In genomic region chr6:128981716-128982115, GRCh38 we compare ENCODE assay signal across 19 cellular contexts.
"Had no signal": no experiment of that assay in that cellular context is flagged by ENCODE, and none has a peak within 500 bp of the region (broad histone marks: within the 10 kb centered on the region; RNA-seq: fewer than 3 reads in every experiment).

No MANE protein-coding gene starts in this region.

- DNase-seq: activated B cell treated with CpG ODN at 0.5 μM for 24 hours; activated CD4-positive, alpha-beta memory T cell treated with anti-CD3 and anti-CD28 coated beads, Interleukin-2, amount 10 ng/mL, durations not matched to agents 7 days and 5 days; activated CD4-positive, alpha-beta T cell treated with anti-CD3 and anti-CD28 coated beads for 48 hours; activated CD8-positive, alpha-beta memory T cell treated with anti-CD3 and anti-CD28 coated beads, Interleukin-2, amount 10 ng/mL, durations not matched to agents 7 days and 5 days; activated naive CD4-positive, alpha-beta T cell; activated naive CD8-positive, alpha-beta T cell treated with anti-CD3 and anti-CD28 coated beads for 36 hours; amniotic stem cell; central memory CD4-positive, alpha-beta T cell; mucosa of descending colon; naive B cell; stimulated activated CD4-positive, alpha-beta T cell treated with anti-CD3 and anti-CD28 coated beads, Interleukin-12 subunit alpha, Interleukin-12 subunit beta, amount 100 ng/mL, for 4 hours; stimulated activated CD4-positive, alpha-beta T cell treated with anti-CD3 and anti-CD28 coated beads, Interleukin-1b, Interleukin-23, amount 100 ng/mL, for 48 hours; stimulated activated CD8-positive, alpha-beta memory T cell treated with anti-CD3 and anti-CD28 coated beads, Interleukin-4, amount 100 ng/mL, for 48 hours; stimulated activated naive CD4-positive, alpha-beta T cell; T-cell had no signal

- ATAC-seq: activated CD8-positive, alpha-beta memory T cell treated with anti-CD3 and anti-CD28 coated beads, Interleukin-2, amount 10 ng/mL, durations not matched to agents 7 days and 5 days; activated T-helper 17 cell treated with anti-CD3 and anti-CD28 coated beads, Interleukin-2, amount 50 U/mL, for 72 hours; esophagus mucosa; left lobe of liver; mucosa of descending colon; T-cell had no signal

- H3K4me3 ChIP-seq: coronary artery, mucosa of descending colon had no signal

- H3K9me3 ChIP-seq: mucosa of descending colon had no signal
